11 cellular contexts compared by ENCODE assay signal in the genomic region with DNA sequence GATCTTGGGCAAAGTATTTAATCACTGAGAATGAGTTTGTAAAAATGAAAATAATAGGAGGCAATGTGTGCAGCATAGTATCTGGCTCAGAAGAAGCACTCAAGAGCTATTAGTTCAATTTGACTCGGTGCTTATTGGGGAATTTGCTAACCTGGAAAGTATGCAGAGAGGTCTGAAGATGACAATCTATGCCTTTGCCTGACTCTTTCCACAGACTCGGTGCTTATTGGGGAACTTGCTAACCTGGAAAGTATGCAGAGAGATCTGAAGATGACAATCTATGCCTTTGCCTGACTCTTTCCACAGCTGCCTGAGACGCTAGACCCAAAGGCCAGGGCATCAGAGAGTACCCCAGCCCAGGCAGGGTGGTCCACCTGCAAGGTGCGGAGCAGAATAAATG. TPM values are rescaled to one million over a fixed set of nuclear protein-coding genes. Genes with fewer than 3 reads are reported as not detected.
DNase-seq lines count a peak whose midpoint lies in the region; ATAC-seq lines count a peak whose summit lies in the region.
"Had no signal": no experiment of that assay in that cellular context is flagged by ENCODE, and none has a peak within 500 bp of the region (broad histone marks: within the 10 kb centered on the region; RNA-seq: fewer than 3 reads in every experiment).

No MANE protein-coding gene starts in this region.

- H3K27me3 ChIP-seq in SJCRH30, result no peaks in the 10 kb centered on the region

- H3K4me3 ChIP-seq in SJCRH30, result no peak overlapping the region
- H3K4me3 ChIP-seq: HAP-1, K562 had no signal

- DNase-seq in EH (ENCODE audit: low read depth) (peak; percentile 43), SJCRH30 (no peak), islet precursor cell (peak; percentile 66)
- DNase-seq in activated T-cell treated with anti-CD3 and anti-CD28 coated beads, Interleukin-2, amount 50 U/mL, for 48 hours, result no peak
- DNase-seq: CD8-positive, alpha-beta memory T cell; DMS53 had no signal

- peaks cover 3% of the 10 kb centered on the region; the same call in 1 of the 2 replicates for H3K9me3 ChIP-seq in SJCRH30 (replicated peaks)
- H3K9me3 ChIP-seq: HAP-1 had no signal

- no peaks in the 10 kb centered on the region for H3K36me3 ChIP-seq in SJCRH30
- H3K36me3 ChIP-seq: HAP-1 had no signal

- peaks cover 21% of the 10 kb centered on the region for H3K4me1 ChIP-seq in SJCRH30
- H3K4me1 ChIP-seq: HAP-1 had no signal

- peak overlapping the region; percentile 16; the same call in 1 of the 2 replicates for H3K27ac ChIP-seq in SJCRH30

- no peak for ATAC-seq in GM21825 (IDR thresholded peaks at IDR 0.05; ENCODE audit: unreplicated experiment)
- no peak for ATAC-seq in HG02571 (IDR thresholded peaks at IDR 0.05; ENCODE audit: unreplicated experiment)
- ATAC-seq in HG02981 (IDR thresholded peaks at IDR 0.05; ENCODE audit: unreplicated experiment), result no peak
- ATAC-seq: K562 had no signal

RNA-seq across cellular contexts. Expression of gene SH3BP4, which starts 12.2 kb away (rescaled TPM):
- 32.9 and 35.5 TPM in 2 replicates for total RNA-seq in SJCRH30 (2014; rRNA removed; shearing (Covaris generic))

Comparison
In these comparisons a context has a peak if more than half of its experiments do, and no peak if none do; other contexts are left out.
1. DNase-seq: peak in EH (single experiment) and islet precursor cell (single experiment); none in SJCRH30 (0 of 2) and activated T-cell treated with anti-CD3 and anti-CD28 coated beads, Interleukin-2, amount 50 U/mL, for 48 hours (0 of 2).